ENCODE assay signal across 1 cellular context in genomic region chr11:128356992-128357391, GRCh38.
A peak's percentile ranks its signal among the peaks of the same experiment; 100 is the strongest.
TF ChIP-seq lines count a peak whose summit lies in the region.

No MANE protein-coding gene starts in this region.

TF ChIP-seq in SK-N-SH, 30 proteins besides CTCF, POLR2A, EP300 and RAD21 (continued from another document):
- TF ChIP-seq ZBTB33 (IDR thresholded peaks at IDR 0.05; ENCODE audit: borderline replicate concordance, low read depth): no peak
- TF ChIP-seq MXI1 (IDR thresholded peaks at IDR 0.05; ENCODE audit: low read depth, low read length): peak; percentile 47; the same call in 1 of the 2 replicates
- peak; percentile 80 for TF ChIP-seq TCF12 (IDR thresholded peaks at IDR 0.05)
- TF ChIP-seq REST (IDR thresholded peaks at IDR 0.05; ENCODE audit: low read depth, low read length): no peak
